ENCODE assay signal across 17 cellular contexts in genomic region chrX:48698306-48698705, GRCh38. TPM values are rescaled to one million over a fixed set of nuclear protein-coding genes. Genes with fewer than 3 reads are reported as not detected.
DNase-seq lines count a peak whose midpoint lies in the region; ATAC-seq and TF ChIP-seq lines count a peak whose summit lies in the region.
"Had no signal": no experiment of that assay in that cellular context is flagged by ENCODE, and none has a peak within 500 bp of the region (broad histone marks: within the 10 kb centered on the region; RNA-seq: fewer than 3 reads in every experiment).

No MANE protein-coding gene starts in this region.

- peak overlapping the region; percentile 93 for H3K4me3 Mint-ChIP-seq in activated CD4-positive, alpha-beta T cell treated with anti-CD3 and anti-CD28 coated beads, Interleukin-2, amount 10 ng/mL, durations not matched to agents 24 days and 14 days
- H3K4me3 Mint-ChIP-seq in activated T-helper 1 cell treated with anti-CD3 and anti-CD28 coated beads, Interleukin-12 subunit alpha, Interleukin-12 subunit beta, Interleukin-2, Interleukin-4 antibody, amounts not matched to agents 30 ng/mL and 10 ng/mL and 1 ng/mL, durations not matched to agents 14 hours and 24 hours and 36 hours, result peak overlapping the region; percentile 93
- peak overlapping the region; percentile 85 for H3K4me3 Mint-ChIP-seq in natural killer cell

- no peak overlapping the region for H3K27ac Mint-ChIP-seq in activated CD4-positive, alpha-beta T cell treated with anti-CD3 and anti-CD28 coated beads, Interleukin-2, amount 10 ng/mL, durations not matched to agents 24 days and 14 days
- no peak overlapping the region for H3K27ac Mint-ChIP-seq in activated T-helper 1 cell treated with anti-CD3 and anti-CD28 coated beads, Interleukin-12 subunit alpha, Interleukin-12 subunit beta, Interleukin-2, Interleukin-4 antibody, amounts not matched to agents 30 ng/mL and 10 ng/mL and 1 ng/mL, durations not matched to agents 14 hours and 24 hours and 36 hours
- H3K27ac Mint-ChIP-seq in natural killer cell, result no peak overlapping the region

- H3K36me3 Mint-ChIP-seq in activated CD4-positive, alpha-beta T cell treated with anti-CD3 and anti-CD28 coated beads, Interleukin-2, amount 10 ng/mL, durations not matched to agents 24 days and 14 days (ENCODE audit: low read depth), result peaks cover 25% of the 10 kb centered on the region
- peaks cover 17% of the 10 kb centered on the region for H3K36me3 Mint-ChIP-seq in activated T-helper 1 cell treated with anti-CD3 and anti-CD28 coated beads, Interleukin-12 subunit alpha, Interleukin-12 subunit beta, Interleukin-2, Interleukin-4 antibody, amounts not matched to agents 30 ng/mL and 10 ng/mL and 1 ng/mL, durations not matched to agents 14 hours and 24 hours and 36 hours (ENCODE audit: low read depth)
- no peaks in the 10 kb centered on the region for H3K36me3 Mint-ChIP-seq in natural killer cell

- peaks cover 32% of the 10 kb centered on the region for H3K4me1 Mint-ChIP-seq in activated CD4-positive, alpha-beta T cell treated with anti-CD3 and anti-CD28 coated beads, Interleukin-2, amount 10 ng/mL, durations not matched to agents 24 days and 14 days
- H3K4me1 Mint-ChIP-seq in activated T-helper 1 cell treated with anti-CD3 and anti-CD28 coated beads, Interleukin-12 subunit alpha, Interleukin-12 subunit beta, Interleukin-2, Interleukin-4 antibody, amounts not matched to agents 30 ng/mL and 10 ng/mL and 1 ng/mL, durations not matched to agents 14 hours and 24 hours and 36 hours (ENCODE audit: low read depth), result peaks cover 35% of the 10 kb centered on the region
- peaks cover 7 to 29% of the 10 kb centered on the region in 2 donors for H3K4me1 Mint-ChIP-seq in natural killer cell

- WGBS in body of pancreas, 2 donors, result 81 to 88% methylated on average over 4 to 5 of the region's 5 CpGs

- no peaks in the 10 kb centered on the region for H3K27me3 ChIP-seq in H7 (ENCODE audit: control insufficient read depth, insufficient read depth, low read length)
- no peaks in the 10 kb centered on the region for H3K27me3 ChIP-seq in body of pancreas
- H3K27me3 ChIP-seq: ovary, transverse colon had no signal

- peaks cover 7% of the 10 kb centered on the region for H3K4me1 ChIP-seq in body of pancreas

- H3K4me3 ChIP-seq in H7 (ENCODE audit: insufficient read depth, low read depth, low read length) (no peak overlapping the region), body of pancreas (no peak overlapping the region)
- H3K4me3 ChIP-seq: mucosa of descending colon, ovary, transverse colon had no signal

- H3K9me3 ChIP-seq in body of pancreas, result no peaks in the 10 kb centered on the region
- H3K9me3 ChIP-seq: mucosa of descending colon, ovary, transverse colon had no signal

- TF ChIP-seq CTCF in natural killer cell (IDR thresholded peaks at IDR 0.05) (no peak), body of pancreas (IDR thresholded peaks at IDR 0.05) (no peak)

- TF ChIP-seq POLR2A in body of pancreas (IDR thresholded peaks at IDR 0.05), result no peak

- DNase-seq in activated CD4-positive, alpha-beta T cell treated with anti-CD3 and anti-CD28 coated beads, Interleukin-2, amount 10 ng/mL, durations not matched to agents 24 days and 14 days, result no peak
- DNase-seq in activated CD4-positive, alpha-beta T cell treated with anti-CD3 and anti-CD28 coated beads, Interleukin-2, amount 50 U/mL, for 48 hours, result no peak
- DNase-seq in H7, result peak; percentile 75
- no peak for DNase-seq in activated T-helper 1 cell treated with anti-CD3 and anti-CD28 coated beads, Interleukin-12 subunit alpha, Interleukin-12 subunit beta, Interleukin-2, Interleukin-4 antibody, amounts not matched to agents 30 ng/mL and 10 ng/mL and 1 ng/mL, durations not matched to agents 14 hours and 24 hours and 36 hours (ENCODE audit: low spot score)
- DNase-seq in natural killer cell, result no peak
- no peak for DNase-seq in body of pancreas
- no peak for DNase-seq in NCI-H1436 treated with DMSO at 0.1 percent for 48 hours (lab: John Stamatoyannopoulos, UW)
- DNase-seq: activated CD4-positive, CD25-positive, alpha-beta regulatory T cell treated with anti-CD3 and anti-CD28 coated beads, Interleukin-2, amount 50 U/mL, for 72 hours; activated effector memory CD4-positive, alpha-beta T cell treated with anti-CD3 and anti-CD28 coated beads, Interleukin-2, amount 50 U/mL, for 16 hours; COR-L47; IMR-90; left colon; mucosa of descending colon; ovary; transverse colon had no signal

- no peaks in the 10 kb centered on the region for H3K27me3 Mint-ChIP-seq in activated CD4-positive, alpha-beta T cell treated with anti-CD3 and anti-CD28 coated beads, Interleukin-2, amount 10 ng/mL, durations not matched to agents 24 days and 14 days
- H3K27me3 Mint-ChIP-seq in activated T-helper 1 cell treated with anti-CD3 and anti-CD28 coated beads, Interleukin-12 subunit alpha, Interleukin-12 subunit beta, Interleukin-2, Interleukin-4 antibody, amounts not matched to agents 30 ng/mL and 10 ng/mL and 1 ng/mL, durations not matched to agents 14 hours and 24 hours and 36 hours (ENCODE audit: insufficient read depth), result peaks cover 2% of the 10 kb centered on the region
- no peaks in the 10 kb centered on the region for H3K27me3 Mint-ChIP-seq in natural killer cell (ENCODE audit: low read depth in 2 of 2)

- H3K36me3 ChIP-seq in H7 (replicated peaks; ENCODE audit: control insufficient read depth, insufficient read depth, low read length), result peaks cover 12% of the 10 kb centered on the region
- no peaks in the 10 kb centered on the region for H3K36me3 ChIP-seq in body of pancreas (replicated peaks in 1 of 2; ENCODE audit: insufficient read depth in 1 of 2, low read depth in 2 of 2)
- H3K36me3 ChIP-seq: ovary, transverse colon had no signal

- intact Hi-C loops in activated CD4-positive, alpha-beta T cell treated with anti-CD3 and anti-CD28 coated beads, Interleukin-2, amount 10 ng/mL, durations not matched to agents 24 days and 14 days (cut with micrococcal nuclease), result loop anchor here (5.0 kb wide), 1 partner anchor 39 kb away; no protein-coding TSS in a partner anchor
- intact Hi-C loops in activated T-helper 1 cell treated with anti-CD3 and anti-CD28 coated beads, Interleukin-12 subunit alpha, Interleukin-12 subunit beta, Interleukin-2, Interleukin-4 antibody, amounts not matched to agents 30 ng/mL and 10 ng/mL and 1 ng/mL, durations not matched to agents 14 hours and 24 hours and 36 hours (cut with micrococcal nuclease), result loop anchor here (5.0 kb wide), 2 partner anchors 101 to 176 kb away; partner anchors contain the start of genes EBP and WDR13
- intact Hi-C loops in natural killer cell (cut with micrococcal nuclease) (no loop called here), body of pancreas (cut with DNase I) (no loop called here)

- no peak for ATAC-seq in natural killer cell
- ATAC-seq in HG03442 (IDR thresholded peaks at IDR 0.05; ENCODE audit: unreplicated experiment), result no peak
- ATAC-seq in body of pancreas, result no peak
- ATAC-seq: left colon; mucosa of descending colon; stimulated activated effector memory CD8-positive, alpha-beta T cell treated with anti-CD3 and anti-CD28 coated beads, Interleukin-12 subunit alpha, Interleukin-12 subunit beta, amount 100 ng/mL, for 72 hours had no signal

- H3K27ac ChIP-seq in body of pancreas, result no peak overlapping the region
- H3K27ac ChIP-seq: ovary, transverse colon had no signal

- no peaks in the 10 kb centered on the region for H3K9me3 Mint-ChIP-seq in activated CD4-positive, alpha-beta T cell treated with anti-CD3 and anti-CD28 coated beads, Interleukin-2, amount 10 ng/mL, durations not matched to agents 24 days and 14 days
- no peaks in the 10 kb centered on the region for H3K9me3 Mint-ChIP-seq in activated T-helper 1 cell treated with anti-CD3 and anti-CD28 coated beads, Interleukin-12 subunit alpha, Interleukin-12 subunit beta, Interleukin-2, Interleukin-4 antibody, amounts not matched to agents 30 ng/mL and 10 ng/mL and 1 ng/mL, durations not matched to agents 14 hours and 24 hours and 36 hours
- H3K9me3 Mint-ChIP-seq in natural killer cell, result no peaks in the 10 kb centered on the region
- H3K9me3 Mint-ChIP-seq: stimulated activated effector memory CD8-positive, alpha-beta T cell treated with anti-CD3 and anti-CD28 coated beads, Interleukin-12 subunit alpha, Interleukin-12 subunit beta, amount 100 ng/mL, for 72 hours had no signal

RNA-seq across cellular contexts. Expression of gene SUV39H1, which starts 1.8 kb away (rescaled TPM):
- total RNA-seq in activated CD4-positive, alpha-beta T cell treated with anti-CD3 and anti-CD28 coated beads, Interleukin-2, amount 10 ng/mL, durations not matched to agents 24 days and 14 days, result 27.6 and 32.2 TPM in 2 replicates
- total RNA-seq in H7 (2014; rRNA removed; shearing (Covaris generic)), result 19.6 and 20.4 TPM in 2 replicates
- total RNA-seq in activated T-helper 1 cell treated with anti-CD3 and anti-CD28 coated beads, Interleukin-12 subunit alpha, Interleukin-12 subunit beta, Interleukin-2, Interleukin-4 antibody, amounts not matched to agents 30 ng/mL and 10 ng/mL and 1 ng/mL, durations not matched to agents 14 hours and 24 hours and 36 hours, result 27.5 and 27.7 TPM in 2 replicates
- total RNA-seq in natural killer cell (10 to 100 TPM in 2 of 3 donors, 1 to 10 TPM in 1; 9.2 to 11.6 (median 11.0) TPM), body of pancreas (1 to 10 TPM; 2.1 to 2.6 TPM)

RNA-seq across cellular contexts. Expression of gene WAS, which starts 14.7 kb away (rescaled TPM):
- 99.0 and 104 TPM in 2 replicates for total RNA-seq in activated CD4-positive, alpha-beta T cell treated with anti-CD3 and anti-CD28 coated beads, Interleukin-2, amount 10 ng/mL, durations not matched to agents 24 days and 14 days
- 0.67 and 0.69 TPM in 2 replicates for total RNA-seq in H7 (2014; rRNA removed; shearing (Covaris generic))
- total RNA-seq in activated T-helper 1 cell treated with anti-CD3 and anti-CD28 coated beads, Interleukin-12 subunit alpha, Interleukin-12 subunit beta, Interleukin-2, Interleukin-4 antibody, amounts not matched to agents 30 ng/mL and 10 ng/mL and 1 ng/mL, durations not matched to agents 14 hours and 24 hours and 36 hours, result 106 and 122 TPM in 2 replicates
- total RNA-seq in natural killer cell (100 to 1,000 TPM; 136 to 149 (median 141) TPM), body of pancreas (1 to 10 TPM in 1 of 2 donors, not detected in 1; 1.0 TPM)
- total RNA-seq: IMR-90 had no signal

Comparison
In these comparisons a context has a peak if more than half of its experiments do, and no peak if none do; other contexts are left out.
1. RNA of gene WAS, which starts 14.7 kb away (total RNA-seq): 136 to 149 TPM in natural killer cell, 106 to 122 TPM in activated T-helper 1 cell treated with anti-CD3 and anti-CD28 coated beads, Interleukin-12 subunit alpha, Interleukin-12 subunit beta, Interleukin-2, Interleukin-4 antibody, amounts not matched to agents 30 ng/mL and 10 ng/mL and 1 ng/mL, durations not matched to agents 14 hours and 24 hours and 36 hours and 99.0 to 104 TPM in activated CD4-positive, alpha-beta T cell treated with anti-CD3 and anti-CD28 coated beads, Interleukin-2, amount 10 ng/mL, durations not matched to agents 24 days and 14 days; 1.0 TPM in body of pancreas and 0.67 to 0.69 TPM in H7; every median in the first group is over 10 times any median in the second.
2. intact Hi-C loops: an anchor here in activated CD4-positive, alpha-beta T cell treated with anti-CD3 and anti-CD28 coated beads, Interleukin-2, amount 10 ng/mL, durations not matched to agents 24 days and 14 days (5.0 kb wide) and activated T-helper 1 cell treated with anti-CD3 and anti-CD28 coated beads, Interleukin-12 subunit alpha, Interleukin-12 subunit beta, Interleukin-2, Interleukin-4 antibody, amounts not matched to agents 30 ng/mL and 10 ng/mL and 1 ng/mL, durations not matched to agents 14 hours and 24 hours and 36 hours (5.0 kb wide); none called in natural killer cell and body of pancreas.
3. Peak in every context shown above with its lines, with median percentiles within 50 percentile points of each other: H3K4me3 Mint-ChIP-seq.